Comparison of ENCODE assay signal across 24 cellular contexts in the genomic region with DNA sequence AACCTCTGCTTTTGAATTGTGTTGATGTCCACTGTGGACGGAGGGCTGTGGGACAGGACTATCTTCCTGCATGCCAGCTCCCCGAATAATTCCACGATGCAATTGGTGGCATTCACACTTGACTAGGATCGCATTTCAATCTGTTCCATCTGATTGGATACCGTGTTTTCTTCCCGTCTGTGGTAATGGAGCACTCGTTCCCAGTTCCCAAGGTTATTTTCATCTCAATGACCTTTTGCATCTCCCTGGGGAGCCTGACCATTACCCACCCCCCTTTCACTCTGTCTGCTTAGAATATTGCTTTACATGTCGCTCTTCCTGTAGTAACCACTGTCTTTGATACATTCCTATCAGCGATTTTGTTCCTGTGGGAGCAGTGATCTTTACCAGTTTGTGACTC.
"Had no signal": no experiment of that assay in that cellular context is flagged by ENCODE, and none has a peak within 500 bp of the region (broad histone marks: within the 10 kb centered on the region; RNA-seq: fewer than 3 reads in every experiment).

No MANE protein-coding gene starts in this region.

- H3K9ac ChIP-seq: neural progenitor cell had no signal

- H2AFZ ChIP-seq: hepatocyte, neural progenitor cell had no signal

- H3K36me3 Mint-ChIP-seq: naive thymus-derived CD8-positive, alpha-beta T cell; stimulated activated naive B cell treated with anti-CD40 and anti-IgM and Interleukin-4, amounts not matched to agents 10 μg/mL and 1 μg/mL and 100 μg/mL, for 72 hours had no signal

- ATAC-seq: gastroesophageal sphincter; mucosa of descending colon; naive thymus-derived CD8-positive, alpha-beta T cell; stimulated activated naive B cell treated with anti-CD40 and anti-IgM and Interleukin-4, amounts not matched to agents 10 μg/mL and 1 μg/mL and 100 μg/mL, for 72 hours; stimulated activated naive CD8-positive, alpha-beta T cell treated with anti-CD3 and anti-CD28 coated beads, Interleukin-15, amount 100 ng/mL, for 72 hours; upper lobe of right lung had no signal

- H3K4me1 ChIP-seq: esophagus squamous epithelium, gastroesophageal sphincter, sigmoid colon, testis, tibial nerve, upper lobe of right lung had no signal

- H3K36me3 ChIP-seq: esophagus squamous epithelium, gastroesophageal sphincter, neural progenitor cell, ovary, right atrium auricular region, sigmoid colon, tibial nerve, upper lobe of right lung had no signal

- H3K27ac Mint-ChIP-seq: dendritic cell treated with granulocyte-macrophage colony-stimulating factor and Interleukin-4, amounts not matched to agents 40 ng/mL and 50 ng/mL, for 4 days; naive thymus-derived CD8-positive, alpha-beta T cell; neural progenitor cell; stimulated activated naive B cell treated with anti-CD40 and anti-IgM and Interleukin-4, amounts not matched to agents 10 μg/mL and 1 μg/mL and 100 μg/mL, for 72 hours; stimulated activated naive CD8-positive, alpha-beta T cell treated with anti-CD3 and anti-CD28 coated beads, Interleukin-15, amount 100 ng/mL, for 72 hours had no signal

- H3K27me3 ChIP-seq: esophagus squamous epithelium, gastroesophageal sphincter, hepatocyte, neural progenitor cell, ovary, right atrium auricular region, sigmoid colon, testis, tibial nerve, upper lobe of right lung had no signal

- H3K4me3 Mint-ChIP-seq: dendritic cell treated with granulocyte-macrophage colony-stimulating factor and Interleukin-4, amounts not matched to agents 40 ng/mL and 50 ng/mL, for 4 days; naive thymus-derived CD8-positive, alpha-beta T cell; neural progenitor cell; stimulated activated naive B cell treated with anti-CD40 and anti-IgM and Interleukin-4, amounts not matched to agents 10 μg/mL and 1 μg/mL and 100 μg/mL, for 72 hours; stimulated activated naive CD8-positive, alpha-beta T cell treated with anti-CD3 and anti-CD28 coated beads, Interleukin-15, amount 100 ng/mL, for 72 hours had no signal

- H3K4me3 ChIP-seq: esophagus squamous epithelium, gastroesophageal sphincter, hepatocyte, mucosa of descending colon, neural progenitor cell, ovary, right atrium auricular region, sigmoid colon, skin epidermis, testis, tibial nerve, upper lobe of right lung had no signal

- H3K27me3 Mint-ChIP-seq: dendritic cell treated with granulocyte-macrophage colony-stimulating factor and Interleukin-4, amounts not matched to agents 40 ng/mL and 50 ng/mL, for 4 days; stimulated activated naive B cell treated with anti-CD40 and anti-IgM and Interleukin-4, amounts not matched to agents 10 μg/mL and 1 μg/mL and 100 μg/mL, for 72 hours; stimulated activated naive CD8-positive, alpha-beta T cell treated with anti-CD3 and anti-CD28 coated beads, Interleukin-15, amount 100 ng/mL, for 72 hours had no signal

- H3K9me3 Mint-ChIP-seq: dendritic cell treated with granulocyte-macrophage colony-stimulating factor and Interleukin-4, amounts not matched to agents 40 ng/mL and 50 ng/mL, for 4 days had no signal

- H3K4me1 Mint-ChIP-seq: naive thymus-derived CD8-positive, alpha-beta T cell; stimulated activated naive B cell treated with anti-CD40 and anti-IgM and Interleukin-4, amounts not matched to agents 10 μg/mL and 1 μg/mL and 100 μg/mL, for 72 hours; stimulated activated naive CD8-positive, alpha-beta T cell treated with anti-CD3 and anti-CD28 coated beads, Interleukin-15, amount 100 ng/mL, for 72 hours had no signal

- H3K27ac ChIP-seq: esophagus squamous epithelium, gastroesophageal sphincter, hepatocyte, neural progenitor cell, ovary, right atrium auricular region, sigmoid colon, skin epidermis, testis, tibial nerve, upper lobe of right lung had no signal

- H3K9me3 ChIP-seq: esophagus squamous epithelium, gastroesophageal sphincter, mucosa of descending colon, ovary, right atrium auricular region, sigmoid colon, testis, tibial nerve, upper lobe of right lung had no signal

- DNase-seq: esophagus squamous epithelium; foreskin fibroblast; kidney glomerular epithelial cell; mammary epithelial cell; mucosa of descending colon; naive thymus-derived CD8-positive, alpha-beta T cell; nucleus accumbens; ovary; sigmoid colon; stimulated activated CD4-positive, alpha-beta T cell treated with anti-CD3 and anti-CD28 coated beads, Interleukin-2, amount 100 ng/mL, for 24 hours; stimulated activated CD4-positive, alpha-beta T cell treated with anti-CD3 and anti-CD28 coated beads, Interleukin-4, amount 100 ng/mL, for 4 hours; stimulated activated naive B cell treated with anti-CD40 and anti-IgM and Interleukin-4, amounts not matched to agents 10 μg/mL and 1 μg/mL and 100 μg/mL, for 72 hours; stimulated activated naive CD8-positive, alpha-beta T cell treated with anti-CD3 and anti-CD28 coated beads, Interleukin-15, amount 100 ng/mL, for 72 hours; testis; upper lobe of right lung had no signal

- FAIRE-seq: colon, islet of Langerhans had no signal

- H3K4me2 ChIP-seq: hepatocyte, neural progenitor cell had no signal

- H3K79me2 ChIP-seq: hepatocyte had no signal
